In genomic region chr1:171107257-171107940, GRCh38 we compare ENCODE assay signal across 28 cellular contexts. TPM values are rescaled to one million over a fixed set of nuclear protein-coding genes. Genes with fewer than 3 reads are reported as not detected.
DNase-seq lines count a peak whose midpoint lies in the region; ATAC-seq and TF ChIP-seq lines count a peak whose summit lies in the region.
"Had no signal": no experiment of that assay in that cellular context is flagged by ENCODE, and none has a peak within 500 bp of the region (broad histone marks: within the 10 kb centered on the region; RNA-seq: fewer than 3 reads in every experiment).

No MANE protein-coding gene starts in this region.

- no TSS peak for BruUV-seq in IMR-90 (replicated peaks; lab: Mats Ljungman, UMichigan)

- no peak overlapping the region for H4K8ac ChIP-seq in IMR-90 (ENCODE audit: low read depth in 2 of 2, low read length in 2 of 2)

- no peaks in the 10 kb centered on the region for H3K4me1 Mint-ChIP-seq in activated T-helper 17 cell treated with anti-CD3 and anti-CD28 coated beads, Interleukin-2, amount 50 U/mL, for 72 hours
- H3K4me1 Mint-ChIP-seq: CD14-positive monocyte, T-cell had no signal

- no peak overlapping the region for H3K4ac ChIP-seq in IMR-90 (ENCODE audit: low read depth, low read length)

- no peak overlapping the region for H4K5ac ChIP-seq in IMR-90 (ENCODE audit: low read depth, low read length)

- H2BK20ac ChIP-seq in IMR-90 (ENCODE audit: low read depth, low read length) = no peak overlapping the region

- in situ Hi-C loops in IMR-90 (cut with MboI; ENCODE audit: low sequenced_read_pairs) = no loop called here

- ATAC-seq in IMR-90 (ENCODE audit: low read depth) = peak; percentile 57
- no peak for ATAC-seq in activated T-helper 17 cell treated with anti-CD3 and anti-CD28 coated beads, Interleukin-2, amount 50 U/mL, for 72 hours (replicated peaks)
- ATAC-seq: activated CD8-positive, alpha-beta T cell treated with anti-CD3 and anti-CD28 coated beads for 36 hours; HCT116; left colon; stimulated activated naive CD8-positive, alpha-beta T cell treated with anti-CD3 and anti-CD28 coated beads, Interleukin-15, Interleukin-2, amounts not matched to agents 100 U/mL and 50 U/mL, for 24 hours; T-cell had no signal

- peaks cover 10% of the 10 kb centered on the region for H3K4me1 ChIP-seq in IMR-90 (ENCODE audit: control insufficient read depth, insufficient read depth, low read length)
- peaks cover 0 to 21% (median 4%) of the 10 kb centered on the region in 3 donors for H3K4me1 ChIP-seq in esophagus squamous epithelium
- H3K4me1 ChIP-seq: parathyroid adenoma, Peyer's patch, sigmoid colon, SJCRH30 had no signal

- TF ChIP-seq CTCF in AG09319 (IDR thresholded peaks at IDR 0.05; ENCODE audit: low read depth, low read length) (peak; percentile 8), IMR-90 (conservative IDR thresholded peaks at IDR 0.05; ENCODE audit: low read depth, low read length) (no peak), esophagus squamous epithelium (IDR thresholded peaks at IDR 0.05) (no peak)

- H3K36me3 Mint-ChIP-seq in activated T-helper 17 cell treated with anti-CD3 and anti-CD28 coated beads, Interleukin-2, amount 50 U/mL, for 72 hours (ENCODE audit: low read depth) = no peaks in the 10 kb centered on the region
- H3K36me3 Mint-ChIP-seq: CD14-positive monocyte, T-cell had no signal

- no peak overlapping the region for H3K18ac ChIP-seq in IMR-90 (ENCODE audit: low read depth, low read length)

- H3K9me3 Mint-ChIP-seq in activated T-helper 17 cell treated with anti-CD3 and anti-CD28 coated beads, Interleukin-2, amount 50 U/mL, for 72 hours = no peaks in the 10 kb centered on the region
- H3K9me3 Mint-ChIP-seq: activated CD8-positive, alpha-beta T cell treated with anti-CD3 and anti-CD28 coated beads for 36 hours; CD14-positive monocyte; T-cell had no signal

- no peaks in the 10 kb centered on the region for H3K79me1 ChIP-seq in IMR-90 (ENCODE audit: low read depth in 1 of 2, low read length in 2 of 2)

- no peak overlapping the region for H2BK120ac ChIP-seq in IMR-90 (ENCODE audit: low read depth, low read length)

- H3K9me3 ChIP-seq in IMR-90 (ENCODE audit: control insufficient read depth, insufficient read depth, low read length) (no peaks in the 10 kb centered on the region), esophagus squamous epithelium (no peaks in the 10 kb centered on the region)
- H3K9me3 ChIP-seq: Peyer's patch, sigmoid colon, SJCRH30, tibial nerve had no signal

- DNase-seq in AG09319 (ENCODE audit: extremely low read depth, low read depth) = no peak
- DNase-seq in IMR-90 = peak; percentile 44
- no peak for DNase-seq in esophagus squamous epithelium (lab: John Stamatoyannopoulos, UW)
- peak; percentile 63 for DNase-seq in iris pigment epithelial cell (ENCODE audit: low read depth)
- no peak for DNase-seq in 8988T
- no peak for DNase-seq in NCI-H2081 (lab: John Stamatoyannopoulos, UW)
- DNase-seq in CD1c-positive myeloid dendritic cell (ENCODE audit: extremely low spot score) = no peak
- DNase-seq: activated CD4-positive, CD25-positive, alpha-beta regulatory T cell treated with anti-CD3 and anti-CD28 coated beads, Interleukin-2, amount 50 U/mL, for 72 hours; activated CD8-positive, alpha-beta T cell treated with anti-CD3 and anti-CD28 coated beads for 36 hours; activated gamma-delta T cell; activated T-cell treated with anti-CD3 and anti-CD28 coated beads for 4 hours; effector CD4-positive, alpha-beta T cell; left colon; NCI-H2081 treated with DMSO at 0.1 percent for 48 hours; NCI-H510A; NK-92 treated with Interleukin-12 subunit alpha and Interleukin-12 subunit beta, amount 100 ng/mL, for 24 hours; Peyer's patch; sigmoid colon; SJCRH30; stimulated activated naive CD8-positive, alpha-beta T cell treated with anti-CD3 and anti-CD28 coated beads, Interleukin-15, Interleukin-2, amounts not matched to agents 100 U/mL and 50 U/mL, for 24 hours; T-cell had no signal

- no peak overlapping the region for H2AK5ac ChIP-seq in IMR-90 (ENCODE audit: low read depth, low read length)

- H3K27me3 ChIP-seq in IMR-90 (ENCODE audit: control insufficient read depth, insufficient read depth, low read length) (no peaks in the 10 kb centered on the region), esophagus squamous epithelium (no peaks in the 10 kb centered on the region)
- H3K27me3 ChIP-seq: Peyer's patch, sigmoid colon, SJCRH30, tibial nerve had no signal

- H3K4me3 ChIP-seq in IMR-90 (ENCODE audit: insufficient read depth, low read depth, low read length) = no peak overlapping the region
- no peak overlapping the region for H3K4me3 ChIP-seq in esophagus squamous epithelium
- H3K4me3 ChIP-seq: Peyer's patch, sigmoid colon, SJCRH30, tibial nerve had no signal

- H3K27ac ChIP-seq in IMR-90 (ENCODE audit: insufficient read depth, low read length) (peak overlapping the region; percentile 15; the same call in 1 of the 2 replicates), esophagus squamous epithelium (peak overlapping the region in 3 of 4 donors; percentile 6 to 45 (median 22))
- H3K27ac ChIP-seq: parathyroid adenoma, Peyer's patch, SJCRH30 had no signal

- no peak overlapping the region for H3K4me3 Mint-ChIP-seq in activated T-helper 17 cell treated with anti-CD3 and anti-CD28 coated beads, Interleukin-2, amount 50 U/mL, for 72 hours
- H3K4me3 Mint-ChIP-seq: activated CD8-positive, alpha-beta T cell treated with anti-CD3 and anti-CD28 coated beads for 36 hours; CD14-positive monocyte; nephron; T-cell had no signal

- no CpG with 5 or more reads among the region's 3 CpGs for WGBS in IMR-90 (ENCODE audit: extremely low coverage in 2 of 2, insufficient read length in 1 of 2), 2 experiments
- WGBS in esophagus squamous epithelium, 2 donors = 59 to 80% methylated on average over 3 of the region's 3 CpGs

- intact Hi-C loops in IMR-90 (cut with micrococcal nuclease) (no loop called here), esophagus squamous epithelium (cut with DNase I) (no loop called here)

- no peak overlapping the region for H3K56ac ChIP-seq in IMR-90 (ENCODE audit: extremely low read depth, insufficient read depth, low read length)

- TF ChIP-seq POLR2A in IMR-90 (IDR thresholded peaks at IDR 0.05; ENCODE audit: low read depth, low read length) (no peak), esophagus squamous epithelium (IDR thresholded peaks at IDR 0.05) (no peak)

- no peak overlapping the region for H3K27ac Mint-ChIP-seq in activated T-helper 17 cell treated with anti-CD3 and anti-CD28 coated beads, Interleukin-2, amount 50 U/mL, for 72 hours
- H3K27ac Mint-ChIP-seq: activated CD8-positive, alpha-beta T cell treated with anti-CD3 and anti-CD28 coated beads for 36 hours; CD14-positive monocyte; nephron; T-cell had no signal

- no peak overlapping the region for H3K14ac ChIP-seq in IMR-90 (replicated peaks; ENCODE audit: low read depth, low read length)

- H4K91ac ChIP-seq in IMR-90 (ENCODE audit: insufficient read depth, low read depth, low read length) = no peak overlapping the region

- no peak overlapping the region for H2BK5ac ChIP-seq in IMR-90 (ENCODE audit: low read depth, low read length, poor library complexity, severe bottlenecking)

- peaks cover 25% of the 10 kb centered on the region for H3K27me3 Mint-ChIP-seq in activated T-helper 17 cell treated with anti-CD3 and anti-CD28 coated beads, Interleukin-2, amount 50 U/mL, for 72 hours

- no peak overlapping the region for H2AFZ ChIP-seq in IMR-90 (replicated peaks; ENCODE audit: low read length, poor library complexity)
- H2AFZ ChIP-seq: parathyroid adenoma had no signal

- H3K9me1 ChIP-seq in IMR-90 (ENCODE audit: insufficient read depth, low read length) = no peaks in the 10 kb centered on the region

- H2BK15ac ChIP-seq in IMR-90 (ENCODE audit: low read depth, low read length) = no peak overlapping the region

- no peaks in the 10 kb centered on the region for H4K20me1 ChIP-seq in IMR-90 (ENCODE audit: insufficient read depth, low read length)

- POLR2A ChIA-PET in IMR-90 (lab: Charles Lee; ENCODE audit: unreplicated experiment) = no interaction called here

- H3K4me2 ChIP-seq in IMR-90 (ENCODE audit: low read depth, low read length) = no peak overlapping the region

- H3K36me3 ChIP-seq in IMR-90 (ENCODE audit: control insufficient read depth, insufficient read depth, low read length) = no peaks in the 10 kb centered on the region
- no peaks in the 10 kb centered on the region for H3K36me3 ChIP-seq in esophagus squamous epithelium
- H3K36me3 ChIP-seq: Peyer's patch, sigmoid colon, SJCRH30, tibial nerve had no signal

- H3K9ac ChIP-seq in IMR-90 (ENCODE audit: low read depth, low read length) = no peak overlapping the region
- H3K9ac ChIP-seq: parathyroid adenoma had no signal

- CTCF ChIA-PET in IMR-90 (lab: Yijun Ruan, JAX) = interaction anchor here (1.3 kb wide), 1 partner anchor 119 kb away, joined by 4 read pairs; no protein-coding TSS in a partner anchor

- no peak for TF ChIP-seq RAD21 in IMR-90 (IDR thresholded peaks at IDR 0.05; ENCODE audit: low read length)

- dilution Hi-C loops in IMR-90 (cut with HindIII; ENCODE audit: low sequenced_read_pairs, unreplicated experiment) = no loop called here

- H2AK9ac ChIP-seq in IMR-90 (replicated peaks; ENCODE audit: low read depth, low read length, poor library complexity) = no peak overlapping the region

- no peak overlapping the region for H3K23ac ChIP-seq in IMR-90 (ENCODE audit: low read depth, low read length)

TF ChIP-seq in IMR-90, 13 proteins besides CTCF, POLR2A, EP300 and RAD21:
- no peak for TF ChIP-seq USF2 (IDR thresholded peaks at IDR 0.05; ENCODE audit: low read depth, low read length)
- peak; percentile 62 for TF ChIP-seq CEBPB (IDR thresholded peaks at IDR 0.05; ENCODE audit: low read depth, low read length)
- TF ChIP-seq BHLHE40 (IDR thresholded peaks at IDR 0.05; ENCODE audit: low read depth, low read length) = peak; percentile 24; the same call in 1 of the 2 replicates

RNA-seq across cellular contexts. Expression of gene FMO3, which starts 16.7 kb away (rescaled TPM):
- total RNA-seq in IMR-90 (2012; rRNA removed) = under 0.01 TPM in 1 of 2 replicates, not detected in the other
- 0.04 and 0.10 TPM in 2 replicates for polyA plus RNA-seq in IMR-90 (2012; rRNA removed)
- 0.03 TPM in 2 replicates for polyA plus RNA-seq in IMR-90 (2012; cell fraction: cytosol; rRNA removed)
- polyA plus RNA-seq in IMR-90 (2012; cell fraction: nucleus; rRNA removed; ENCODE audit: low replicate concordance) = 0.09 TPM in 1 of 2 replicates, not detected in the other
- total RNA-seq in esophagus squamous epithelium = 1 to 10 TPM in 3 of 4 donors, under 1 TPM in 1; 0.45 to 8.6 (median 2.6) TPM
- total RNA-seq in activated T-helper 17 cell treated with anti-CD3 and anti-CD28 coated beads, Interleukin-2, amount 50 U/mL, for 72 hours = not detected
- total RNA-seq: activated CD8-positive, alpha-beta T cell treated with anti-CD3 and anti-CD28 coated beads for 36 hours; M059J; SJCRH30 had no signal
- polyA plus RNA-seq: CD14-positive monocyte had no signal

Comparison
In these comparisons a context has a peak if more than half of its experiments do, and no peak if none do; other contexts are left out.
1. DNase-seq: peak in IMR-90 (single experiment) and iris pigment epithelial cell (single experiment); none in AG09319 (single experiment), esophagus squamous epithelium (single experiment), 8988T (single experiment), NCI-H2081 (0 of 2) and CD1c-positive myeloid dendritic cell (single experiment).